11 cellular contexts compared by ENCODE assay signal in genomic region chr3:12916159-12916558, GRCh38.
DNase-seq lines count a peak whose midpoint lies in the region; ATAC-seq and TF ChIP-seq lines count a peak whose summit lies in the region.
"Had no signal": no experiment of that assay in that cellular context is flagged by ENCODE, and none has a peak within 500 bp of the region (broad histone marks: within the 10 kb centered on the region; RNA-seq: fewer than 3 reads in every experiment).

No MANE protein-coding gene starts in this region.

- H3K9me3 ChIP-seq in DND-41 (ENCODE audit: insufficient read depth, low read length, severe bottlenecking) (no peaks in the 10 kb centered on the region), T-helper 17 cell (ENCODE audit: control insufficient read depth, low read length, poor library complexity, severe bottlenecking) (no peaks in the 10 kb centered on the region), left lung (no peaks in the 10 kb centered on the region)
- H3K9me3 ChIP-seq: SJSA1 had no signal

- H3K36me3 ChIP-seq in DND-41 (ENCODE audit: insufficient read depth, low read length) (peaks cover 63% of the 10 kb centered on the region), left lung (peaks cover 0 to 99% of the 10 kb centered on the region in 2 donors)
- H3K36me3 ChIP-seq: SJSA1 had no signal

- no peak overlapping the region for H2AFZ ChIP-seq in DND-41 (ENCODE audit: low read depth, low read length)
- H2AFZ ChIP-seq: GM23248 had no signal

- intact Hi-C loops in left lung (cut with DNase I), result no loop called here

- no peaks in the 10 kb centered on the region for H3K79me2 ChIP-seq in DND-41 (ENCODE audit: insufficient read depth, low read length)

- no peaks in the 10 kb centered on the region; the same call in 1 of the 2 replicates for H4K20me1 ChIP-seq in DND-41 (ENCODE audit: insufficient read depth, low read length)

- H3K4me1 ChIP-seq in DND-41 (ENCODE audit: insufficient read depth, low read length) (no peaks in the 10 kb centered on the region), left lung (no peaks in the 10 kb centered on the region)
- H3K4me1 ChIP-seq: SJSA1 had no signal

- peaks cover 2% of the 10 kb centered on the region for H3K36me3 Mint-ChIP-seq in T-helper 17 cell (ENCODE audit: low read depth)

- H3K4me2 ChIP-seq in DND-41 (ENCODE audit: insufficient read depth, low read length), result no peak overlapping the region

- H3K4me3 ChIP-seq in DND-41 (ENCODE audit: low read depth in 1 of 2, low read length in 2 of 2), result no peak overlapping the region
- H3K4me3 ChIP-seq in left lung, result no peak overlapping the region
- H3K4me3 ChIP-seq: GM23248, SJSA1 had no signal

- TF ChIP-seq CTCF in DND-41 (IDR thresholded peaks at IDR 0.05; ENCODE audit: borderline replicate concordance, extremely low read depth, low read length, poor library complexity, severe bottlenecking), result no peak
- TF ChIP-seq CTCF in left lung (IDR thresholded peaks at IDR 0.05), result no peak

- H3K27me3 ChIP-seq in DND-41 (ENCODE audit: insufficient read depth, low read length, poor library complexity) (no peaks in the 10 kb centered on the region), left lung (no peaks in the 10 kb centered on the region)
- H3K27me3 ChIP-seq: SJSA1 had no signal

- peak overlapping the region; percentile 36 for H3K4me3 Mint-ChIP-seq in T-helper 17 cell

- ATAC-seq in DND-41 (ENCODE audit: insufficient read depth, low read depth) (peak; percentile 78), HG02588 (IDR thresholded peaks at IDR 0.05; ENCODE audit: unreplicated experiment) (peak; percentile 54), T-helper 17 cell (peak; percentile 65), left lung (peak; percentile 7), GM21717 (IDR thresholded peaks at IDR 0.05; ENCODE audit: unreplicated experiment) (no peak)

- DNase-seq in DND-41, result peak; percentile 47
- DNase-seq in T-helper 17 cell, result no peak
- no peak for DNase-seq in left lung
- no peak for DNase-seq in HuH-7.5 (ENCODE audit: low spot score)
- no peak for DNase-seq in ecto neural progenitor cell (ENCODE audit: low spot score)
- DNase-seq in cortex of kidney (lab: John Stamatoyannopoulos, UW), result no peak
- DNase-seq: GM23248, NCI-H1105 treated with DMSO at 0.1 percent for 48 hours had no signal

- no peak overlapping the region for H3K9ac ChIP-seq in DND-41 (ENCODE audit: low read depth, low read length)
- H3K9ac ChIP-seq: GM23248 had no signal

- H3K27ac Mint-ChIP-seq in T-helper 17 cell, result peak overlapping the region; percentile 79

- peaks cover 23% of the 10 kb centered on the region for H3K4me1 Mint-ChIP-seq in T-helper 17 cell

- H3K27ac ChIP-seq in DND-41 (ENCODE audit: low read length) (no peak overlapping the region), left lung (no peak overlapping the region)
- H3K27ac ChIP-seq: GM23248, SJSA1 had no signal

- no peaks in the 10 kb centered on the region for H3K27me3 Mint-ChIP-seq in T-helper 17 cell
